ENCODE assay signal across 16 cellular contexts in genomic region chr10:76453328-76453727, GRCh38.
A peak's percentile ranks its signal among the peaks of the same experiment; 100 is the strongest.
DNase-seq lines count a peak whose midpoint lies in the region; ATAC-seq and TF ChIP-seq lines count a peak whose summit lies in the region.
"Had no signal": no experiment of that assay in that cellular context is flagged by ENCODE, and none has a peak within 500 bp of the region (broad histone marks: within the 10 kb centered on the region; RNA-seq: fewer than 3 reads in every experiment).

No MANE protein-coding gene starts in this region.

- H3K4me1 ChIP-seq in GM23248 (ENCODE audit: insufficient read depth) = peaks cover 18% of the 10 kb centered on the region
- H3K4me1 ChIP-seq in left ventricle myocardium inferior = peaks cover 11% of the 10 kb centered on the region

- WGBS in GM23248 (ENCODE audit: low coverage in 1 of 2, low lambda C conversion rate in 2 of 2, missing lambda C conversion rate in 2 of 2), 2 experiments = 92 to 93% methylated on average over 1 of the region's 1 CpG

- H3K27me3 ChIP-seq in GM23248 (replicated peaks; ENCODE audit: insufficient read depth) = no peaks in the 10 kb centered on the region
- H3K27me3 ChIP-seq in left ventricle myocardium inferior (ENCODE audit: low read depth) = no peaks in the 10 kb centered on the region

- H3K4me3 ChIP-seq in GM23248 = no peak overlapping the region
- no peak overlapping the region for H3K4me3 ChIP-seq in fibroblast of villous mesenchyme (ENCODE audit: low read depth, low read length)
- H3K4me3 ChIP-seq in left ventricle myocardium inferior = no peak overlapping the region
- H3K4me3 ChIP-seq: GM23338 had no signal

- H3K27ac ChIP-seq in GM23248 (no peak overlapping the region), left ventricle myocardium inferior (replicated peaks) (no peak overlapping the region)

- H3K9me2 ChIP-seq in GM23248 (ENCODE audit: insufficient read depth) = no peaks in the 10 kb centered on the region

- no peaks in the 10 kb centered on the region for H3K9me3 ChIP-seq in GM23248 (ENCODE audit: low read depth)
- H3K9me3 ChIP-seq in left ventricle myocardium inferior (replicated peaks) = peaks cover 7% of the 10 kb centered on the region

- H3K79me2 ChIP-seq in GM23248 (ENCODE audit: insufficient read depth) = no peaks in the 10 kb centered on the region

- H3K36me3 ChIP-seq in GM23248 (ENCODE audit: low read depth) (no peaks in the 10 kb centered on the region), left ventricle myocardium inferior (no peaks in the 10 kb centered on the region)

- H3F3A ChIP-seq in GM23248 (ENCODE audit: insufficient read depth) = no peaks in the 10 kb centered on the region

- no peak overlapping the region for H3K9ac ChIP-seq in GM23248

- no peaks in the 10 kb centered on the region for H4K20me1 ChIP-seq in GM23248 (ENCODE audit: insufficient read depth)

- ATAC-seq in SK-N-SH treated with all-trans-retinoic acid at 6 μM for 48 hours (peak; percentile 70), HG03469 (IDR thresholded peaks at IDR 0.05; ENCODE audit: unreplicated experiment) (no peak)
- ATAC-seq: GM23338, HCT116 had no signal

- TF ChIP-seq CTCF in fibroblast of villous mesenchyme (IDR thresholded peaks at IDR 0.05; ENCODE audit: insufficient read depth, low read depth, low read length) (no peak), left ventricle myocardium inferior (IDR thresholded peaks at IDR 0.05; ENCODE audit: borderline replicate concordance) (no peak)

- no peak overlapping the region for H2AFZ ChIP-seq in GM23248
- H2AFZ ChIP-seq: GM23338 had no signal

- DNase-seq in EH (ENCODE audit: low read depth) (peak; percentile 15), GM23248 (no peak), fibroblast of villous mesenchyme (ENCODE audit: low read depth) (peak; percentile 49), left ventricle myocardium inferior (no peak), KBM-7 (no peak)
- DNase-seq: C1 segment of cervical spinal cord; Calu3; CD4-positive, alpha-beta memory T cell; COR-L47; DMS79; GF-D8; H9 had no signal

- intact Hi-C loops in left ventricle myocardium inferior (cut with micrococcal nuclease) = no loop called here

- in situ Hi-C loops in GM23248 (cut with MboI) (no loop called here), KBM-7 (cut with MboI; ENCODE audit: low pct_unique_long_range_greater_than_20kb, low sequenced_read_pairs) (no loop called here)

- H3K4me2 ChIP-seq in GM23248 (ENCODE audit: unreplicated experiment) = peak overlapping the region; percentile 34
- H3K4me2 ChIP-seq: GM23338 had no signal

TF ChIP-seq in SK-N-SH treated with all-trans-retinoic acid at 6 μM for 48 hours, 23 proteins besides CTCF, POLR2A, EP300 and RAD21:
- no peak for TF ChIP-seq ARNTL (CRISPR knock-in tag; IDR thresholded peaks at IDR 0.05; ENCODE audit: borderline replicate concordance, low read depth)
- TF ChIP-seq TSHZ2 (CRISPR knock-in tag; IDR thresholded peaks at IDR 0.05) = 0 out of 2 replicates have a peak, but pooled peaks have one; percentile 23
- no peak for TF ChIP-seq TOX (CRISPR knock-in tag; IDR thresholded peaks at IDR 0.05; ENCODE audit: borderline replicate concordance)
- no peak for TF ChIP-seq GLIS3 (CRISPR knock-in tag; IDR thresholded peaks at IDR 0.05)
- peak; percentile 43; the same call in 1 of the 2 replicates for TF ChIP-seq TCF4 (CRISPR knock-in tag; IDR thresholded peaks at IDR 0.05; ENCODE audit: borderline replicate concordance)
- TF ChIP-seq CSDC2 (CRISPR knock-in tag; IDR thresholded peaks at IDR 0.05) = no peak

Comparison
In these comparisons a context has a peak if more than half of its experiments do, and no peak if none do; other contexts are left out.
1. DNase-seq: peak in EH (single experiment) and fibroblast of villous mesenchyme (single experiment); none in GM23248 (single experiment), left ventricle myocardium inferior (single experiment) and KBM-7 (single experiment).